ENCODE assay signal across 15 cellular contexts in genomic region chr17:81085420-81085911, GRCh38.
"Had no signal": no experiment of that assay in that cellular context is flagged by ENCODE, and none has a peak within 500 bp of the region (broad histone marks: within the 10 kb centered on the region; RNA-seq: fewer than 3 reads in every experiment).

No MANE protein-coding gene starts in this region.

- H3K27me3 ChIP-seq: adrenal gland, gastrocnemius medialis, heart left ventricle, pancreas had no signal

- DNase-seq: activated CD4-positive, alpha-beta memory T cell treated with anti-CD3 and anti-CD28 coated beads, Interleukin-2, amount 10 ng/mL, durations not matched to agents 7 days and 5 days; activated CD4-positive, alpha-beta T cell treated with anti-CD3 and anti-CD28 coated beads for 4 hours; activated effector memory CD4-positive, alpha-beta T cell treated with Interleukin-2 at 50 U/mL for 16 hours; activated T-cell treated with anti-CD3 and anti-CD28 coated beads, Interleukin-2, amount 50 U/mL, for 4 hours; central memory CD4-positive, alpha-beta T cell; cortex of kidney; effector memory CD4-positive, alpha-beta T cell; heart left ventricle; mammary epithelial cell; naive thymus-derived CD4-positive, alpha-beta T cell; stimulated activated CD4-positive, alpha-beta T cell treated with anti-CD3 and anti-CD28 coated beads, Interleukin-2, amount 100 ng/mL, for 24 hours; T-helper 2 cell had no signal

- H3K4me3 ChIP-seq: adrenal gland, gastrocnemius medialis, heart left ventricle, pancreas had no signal

- H3K9me3 ChIP-seq: adrenal gland, gastrocnemius medialis, heart left ventricle, pancreas had no signal

- FAIRE-seq: pancreas had no signal

- H3K36me3 ChIP-seq: gastrocnemius medialis, pancreas had no signal
